ENCODE assay signal across 1 cellular context in the genomic region with DNA sequence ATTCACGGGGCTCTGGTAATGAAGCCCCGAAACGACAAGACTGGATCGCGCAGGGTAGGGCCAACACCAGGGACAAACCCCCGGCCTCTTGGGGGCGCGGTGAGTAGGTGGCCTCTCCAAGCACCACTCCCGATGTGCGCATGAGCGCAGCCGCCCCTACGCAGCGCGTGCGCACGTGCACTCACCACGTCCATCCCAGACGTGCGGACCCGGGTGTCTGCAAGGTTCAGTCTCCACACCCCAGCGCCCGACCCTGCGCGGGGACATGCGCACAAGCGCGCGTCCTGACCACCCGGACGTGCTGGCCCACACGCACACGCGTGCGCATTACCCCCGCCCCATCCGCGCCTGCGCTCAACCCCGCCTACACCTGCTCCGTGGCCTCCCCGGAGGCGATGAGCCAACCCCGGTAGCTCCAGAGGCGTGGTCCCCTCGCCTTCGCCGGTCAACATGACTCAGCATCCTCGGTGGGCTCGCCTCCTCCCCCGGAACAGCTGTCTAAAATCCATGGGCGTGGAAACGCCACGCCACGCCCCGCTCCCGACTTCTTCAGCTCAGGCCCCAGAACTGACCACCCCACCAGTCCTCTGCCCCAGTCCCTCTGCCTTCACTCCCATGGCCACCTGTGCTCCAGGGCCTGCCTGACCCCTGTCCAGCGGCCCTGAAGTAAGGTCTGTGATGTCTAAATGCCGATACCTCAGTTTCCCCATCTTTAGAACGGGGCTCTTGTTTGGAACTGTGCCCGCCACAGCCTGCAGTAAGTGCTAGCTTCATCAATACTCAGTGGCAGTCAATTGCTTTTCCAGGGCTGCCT.
A peak's percentile ranks its signal among the peaks of the same experiment; 100 is the strongest.
TF ChIP-seq lines count a peak whose summit lies in the region.

No MANE protein-coding gene starts in this region.

TF ChIP-seq in GM12878, 131 proteins besides CTCF, POLR2A, EP300 and RAD21 (continued from another document and continues in another):
- TF ChIP-seq, protein P1, sequence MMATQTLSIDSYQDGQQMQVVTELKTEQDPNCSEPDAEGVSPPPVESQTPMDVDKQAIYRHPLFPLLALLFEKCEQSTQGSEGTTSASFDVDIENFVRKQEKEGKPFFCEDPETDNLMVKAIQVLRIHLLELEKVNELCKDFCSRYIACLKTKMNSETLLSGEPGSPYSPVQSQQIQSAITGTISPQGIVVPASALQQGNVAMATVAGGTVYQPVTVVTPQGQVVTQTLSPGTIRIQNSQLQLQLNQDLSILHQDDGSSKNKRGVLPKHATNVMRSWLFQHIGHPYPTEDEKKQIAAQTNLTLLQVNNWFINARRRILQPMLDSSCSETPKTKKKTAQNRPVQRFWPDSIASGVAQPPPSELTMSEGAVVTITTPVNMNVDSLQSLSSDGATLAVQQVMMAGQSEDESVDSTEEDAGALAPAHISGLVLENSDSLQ (IDR thresholded peaks at IDR 0.05) = peak; percentile 73
- TF ChIP-seq, protein P2, sequence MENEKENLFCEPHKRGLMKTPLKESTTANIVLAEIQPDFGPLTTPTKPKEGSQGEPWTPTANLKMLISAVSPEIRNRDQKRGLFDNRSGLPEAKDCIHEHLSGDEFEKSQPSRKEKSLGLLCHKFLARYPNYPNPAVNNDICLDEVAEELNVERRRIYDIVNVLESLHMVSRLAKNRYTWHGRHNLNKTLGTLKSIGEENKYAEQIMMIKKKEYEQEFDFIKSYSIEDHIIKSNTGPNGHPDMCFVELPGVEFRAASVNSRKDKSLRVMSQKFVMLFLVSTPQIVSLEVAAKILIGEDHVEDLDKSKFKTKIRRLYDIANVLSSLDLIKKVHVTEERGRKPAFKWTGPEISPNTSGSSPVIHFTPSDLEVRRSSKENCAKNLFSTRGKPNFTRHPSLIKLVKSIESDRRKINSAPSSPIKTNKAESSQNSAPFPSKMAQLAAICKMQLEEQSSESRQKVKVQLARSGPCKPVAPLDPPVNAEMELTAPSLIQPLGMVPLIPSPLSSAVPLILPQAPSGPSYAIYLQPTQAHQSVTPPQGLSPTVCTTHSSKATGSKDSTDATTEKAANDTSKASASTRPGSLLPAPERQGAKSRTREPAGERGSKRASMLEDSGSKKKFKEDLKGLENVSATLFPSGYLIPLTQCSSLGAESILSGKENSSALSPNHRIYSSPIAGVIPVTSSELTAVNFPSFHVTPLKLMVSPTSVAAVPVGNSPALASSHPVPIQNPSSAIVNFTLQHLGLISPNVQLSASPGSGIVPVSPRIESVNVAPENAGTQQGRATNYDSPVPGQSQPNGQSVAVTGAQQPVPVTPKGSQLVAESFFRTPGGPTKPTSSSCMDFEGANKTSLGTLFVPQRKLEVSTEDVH (IDR thresholded peaks at IDR 0.05; ENCODE audit: low read depth, partially characterized antibody) = no peak
- TF ChIP-seq, protein P3, sequence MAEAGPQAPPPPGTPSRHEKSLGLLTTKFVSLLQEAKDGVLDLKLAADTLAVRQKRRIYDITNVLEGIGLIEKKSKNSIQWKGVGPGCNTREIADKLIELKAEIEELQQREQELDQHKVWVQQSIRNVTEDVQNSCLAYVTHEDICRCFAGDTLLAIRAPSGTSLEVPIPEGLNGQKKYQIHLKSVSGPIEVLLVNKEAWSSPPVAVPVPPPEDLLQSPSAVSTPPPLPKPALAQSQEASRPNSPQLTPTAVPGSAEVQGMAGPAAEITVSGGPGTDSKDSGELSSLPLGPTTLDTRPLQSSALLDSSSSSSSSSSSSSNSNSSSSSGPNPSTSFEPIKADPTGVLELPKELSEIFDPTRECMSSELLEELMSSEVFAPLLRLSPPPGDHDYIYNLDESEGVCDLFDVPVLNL (IDR thresholded peaks at IDR 0.05; ENCODE audit: low read depth, low read length) = no peak
- TF ChIP-seq CHD2 (IDR thresholded peaks at IDR 0.05; ENCODE audit: borderline replicate concordance, low read depth, low read length) (no peak), PML (IDR thresholded peaks at IDR 0.05; ENCODE audit: low read length) (no peak), ESRRA (IDR thresholded peaks at IDR 0.05; ENCODE audit: low read length) (no peak), NFXL1 (IDR thresholded peaks at IDR 0.05; ENCODE audit: borderline replicate concordance) (no peak), JUNB (IDR thresholded peaks at IDR 0.05) (no peak), RB1 (IDR thresholded peaks at IDR 0.05; ENCODE audit: borderline replicate concordance) (no peak), MTA3 (IDR thresholded peaks at IDR 0.05; ENCODE audit: borderline replicate concordance, low read length) (no peak), TCF12 (IDR thresholded peaks at IDR 0.05; ENCODE audit: low read depth, low read length) (no peak), NR2F1 (conservative IDR thresholded peaks at IDR 0.05) (peak; percentile 42), FOXK2 (IDR thresholded peaks at IDR 0.05) (peak; percentile 67; the same call in 1 of the 2 replicates), KAT2A (conservative IDR thresholded peaks at IDR 0.05; ENCODE audit: control insufficient read depth, low read depth, low read length) (no peak), ZNF384 (IDR thresholded peaks at IDR 0.05; ENCODE audit: borderline replicate concordance, low read depth, low read length) (no peak), SMARCA5 (IDR thresholded peaks at IDR 0.05) (peak; percentile 71; the same call in 1 of the 2 replicates), MTA2 (IDR thresholded peaks at IDR 0.05; ENCODE audit: low read depth) (peak; percentile 30; the same call in 1 of the 2 replicates), ZBED1 (IDR thresholded peaks at IDR 0.05; ENCODE audit: borderline replicate concordance) (no peak), SUPT20H (IDR thresholded peaks at IDR 0.05; ENCODE audit: borderline replicate concordance, control insufficient read depth, low read depth, low read length) (no peak), RBBP5 (conservative IDR thresholded peaks at IDR 0.05) (no peak), YBX1 (IDR thresholded peaks at IDR 0.05) (no peak), IKZF2 (IDR thresholded peaks at IDR 0.05) (peak; percentile 24 to 49; a peak in 2 of 4 replicates), IKZF1 (conservative IDR thresholded peaks at IDR 0.05) (peak; percentile 100), SREBF1 (IDR thresholded peaks at IDR 0.05; ENCODE audit: low read length) (no peak)
- TF ChIP-seq, protein P4, sequence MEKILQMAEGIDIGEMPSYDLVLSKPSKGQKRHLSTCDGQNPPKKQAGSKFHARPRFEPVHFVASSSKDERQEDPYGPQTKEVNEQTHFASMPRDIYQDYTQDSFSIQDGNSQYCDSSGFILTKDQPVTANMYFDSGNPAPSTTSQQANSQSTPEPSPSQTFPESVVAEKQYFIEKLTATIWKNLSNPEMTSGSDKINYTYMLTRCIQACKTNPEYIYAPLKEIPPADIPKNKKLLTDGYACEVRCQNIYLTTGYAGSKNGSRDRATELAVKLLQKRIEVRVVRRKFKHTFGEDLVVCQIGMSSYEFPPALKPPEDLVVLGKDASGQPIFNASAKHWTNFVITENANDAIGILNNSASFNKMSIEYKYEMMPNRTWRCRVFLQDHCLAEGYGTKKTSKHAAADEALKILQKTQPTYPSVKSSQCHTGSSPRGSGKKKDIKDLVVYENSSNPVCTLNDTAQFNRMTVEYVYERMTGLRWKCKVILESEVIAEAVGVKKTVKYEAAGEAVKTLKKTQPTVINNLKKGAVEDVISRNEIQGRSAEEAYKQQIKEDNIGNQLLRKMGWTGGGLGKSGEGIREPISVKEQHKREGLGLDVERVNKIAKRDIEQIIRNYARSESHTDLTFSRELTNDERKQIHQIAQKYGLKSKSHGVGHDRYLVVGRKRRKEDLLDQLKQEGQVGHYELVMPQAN (conservative IDR thresholded peaks at IDR 0.05) = peak; percentile 51; the same call in 1 of the 2 replicates
- TF ChIP-seq, protein P5, sequence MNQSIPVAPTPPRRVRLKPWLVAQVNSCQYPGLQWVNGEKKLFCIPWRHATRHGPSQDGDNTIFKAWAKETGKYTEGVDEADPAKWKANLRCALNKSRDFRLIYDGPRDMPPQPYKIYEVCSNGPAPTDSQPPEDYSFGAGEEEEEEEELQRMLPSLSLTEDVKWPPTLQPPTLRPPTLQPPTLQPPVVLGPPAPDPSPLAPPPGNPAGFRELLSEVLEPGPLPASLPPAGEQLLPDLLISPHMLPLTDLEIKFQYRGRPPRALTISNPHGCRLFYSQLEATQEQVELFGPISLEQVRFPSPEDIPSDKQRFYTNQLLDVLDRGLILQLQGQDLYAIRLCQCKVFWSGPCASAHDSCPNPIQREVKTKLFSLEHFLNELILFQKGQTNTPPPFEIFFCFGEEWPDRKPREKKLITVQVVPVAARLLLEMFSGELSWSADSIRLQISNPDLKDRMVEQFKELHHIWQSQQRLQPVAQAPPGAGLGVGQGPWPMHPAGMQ (IDR thresholded peaks at IDR 0.05; ENCODE audit: borderline replicate concordance) = no peak
- TF ChIP-seq, protein P6, sequence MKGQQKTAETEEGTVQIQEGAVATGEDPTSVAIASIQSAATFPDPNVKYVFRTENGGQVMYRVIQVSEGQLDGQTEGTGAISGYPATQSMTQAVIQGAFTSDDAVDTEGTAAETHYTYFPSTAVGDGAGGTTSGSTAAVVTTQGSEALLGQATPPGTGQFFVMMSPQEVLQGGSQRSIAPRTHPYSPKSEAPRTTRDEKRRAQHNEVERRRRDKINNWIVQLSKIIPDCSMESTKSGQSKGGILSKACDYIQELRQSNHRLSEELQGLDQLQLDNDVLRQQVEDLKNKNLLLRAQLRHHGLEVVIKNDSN (IDR thresholded peaks at IDR 0.05; ENCODE audit: borderline replicate concordance, extremely low read length, insufficient read depth, low read depth, low read length) = peak; percentile 53
- TF ChIP-seq, protein P7, sequence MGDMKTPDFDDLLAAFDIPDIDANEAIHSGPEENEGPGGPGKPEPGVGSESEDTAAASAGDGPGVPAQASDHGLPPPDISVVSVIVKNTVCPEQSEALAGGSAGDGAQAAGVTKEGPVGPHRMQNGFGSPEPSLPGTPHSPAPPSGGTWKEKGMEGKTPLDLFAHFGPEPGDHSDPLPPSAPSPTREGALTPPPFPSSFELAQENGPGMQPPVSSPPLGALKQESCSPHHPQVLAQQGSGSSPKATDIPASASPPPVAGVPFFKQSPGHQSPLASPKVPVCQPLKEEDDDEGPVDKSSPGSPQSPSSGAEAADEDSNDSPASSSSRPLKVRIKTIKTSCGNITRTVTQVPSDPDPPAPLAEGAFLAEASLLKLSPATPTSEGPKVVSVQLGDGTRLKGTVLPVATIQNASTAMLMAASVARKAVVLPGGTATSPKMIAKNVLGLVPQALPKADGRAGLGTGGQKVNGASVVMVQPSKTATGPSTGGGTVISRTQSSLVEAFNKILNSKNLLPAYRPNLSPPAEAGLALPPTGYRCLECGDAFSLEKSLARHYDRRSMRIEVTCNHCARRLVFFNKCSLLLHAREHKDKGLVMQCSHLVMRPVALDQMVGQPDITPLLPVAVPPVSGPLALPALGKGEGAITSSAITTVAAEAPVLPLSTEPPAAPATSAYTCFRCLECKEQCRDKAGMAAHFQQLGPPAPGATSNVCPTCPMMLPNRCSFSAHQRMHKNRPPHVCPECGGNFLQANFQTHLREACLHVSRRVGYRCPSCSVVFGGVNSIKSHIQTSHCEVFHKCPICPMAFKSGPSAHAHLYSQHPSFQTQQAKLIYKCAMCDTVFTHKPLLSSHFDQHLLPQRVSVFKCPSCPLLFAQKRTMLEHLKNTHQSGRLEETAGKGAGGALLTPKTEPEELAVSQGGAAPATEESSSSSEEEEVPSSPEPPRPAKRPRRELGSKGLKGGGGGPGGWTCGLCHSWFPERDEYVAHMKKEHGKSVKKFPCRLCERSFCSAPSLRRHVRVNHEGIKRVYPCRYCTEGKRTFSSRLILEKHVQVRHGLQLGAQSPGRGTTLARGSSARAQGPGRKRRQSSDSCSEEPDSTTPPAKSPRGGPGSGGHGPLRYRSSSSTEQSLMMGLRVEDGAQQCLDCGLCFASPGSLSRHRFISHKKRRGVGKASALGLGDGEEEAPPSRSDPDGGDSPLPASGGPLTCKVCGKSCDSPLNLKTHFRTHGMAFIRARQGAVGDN (IDR thresholded peaks at IDR 0.05) = peak; percentile 98
- TF ChIP-seq, protein P8, sequence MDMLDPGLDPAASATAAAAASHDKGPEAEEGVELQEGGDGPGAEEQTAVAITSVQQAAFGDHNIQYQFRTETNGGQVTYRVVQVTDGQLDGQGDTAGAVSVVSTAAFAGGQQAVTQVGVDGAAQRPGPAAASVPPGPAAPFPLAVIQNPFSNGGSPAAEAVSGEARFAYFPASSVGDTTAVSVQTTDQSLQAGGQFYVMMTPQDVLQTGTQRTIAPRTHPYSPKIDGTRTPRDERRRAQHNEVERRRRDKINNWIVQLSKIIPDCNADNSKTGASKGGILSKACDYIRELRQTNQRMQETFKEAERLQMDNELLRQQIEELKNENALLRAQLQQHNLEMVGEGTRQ (IDR thresholded peaks at IDR 0.05; ENCODE audit: borderline replicate concordance, low read depth, low read length) = no peak; the same call in 1 of the 2 replicates
- TF ChIP-seq, protein P9, sequence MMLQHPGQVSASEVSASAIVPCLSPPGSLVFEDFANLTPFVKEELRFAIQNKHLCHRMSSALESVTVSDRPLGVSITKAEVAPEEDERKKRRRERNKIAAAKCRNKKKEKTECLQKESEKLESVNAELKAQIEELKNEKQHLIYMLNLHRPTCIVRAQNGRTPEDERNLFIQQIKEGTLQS (IDR thresholded peaks at IDR 0.05; ENCODE audit: borderline replicate concordance, extremely low read depth, low read depth, low read length) = no peak
- TF ChIP-seq, protein P10, sequence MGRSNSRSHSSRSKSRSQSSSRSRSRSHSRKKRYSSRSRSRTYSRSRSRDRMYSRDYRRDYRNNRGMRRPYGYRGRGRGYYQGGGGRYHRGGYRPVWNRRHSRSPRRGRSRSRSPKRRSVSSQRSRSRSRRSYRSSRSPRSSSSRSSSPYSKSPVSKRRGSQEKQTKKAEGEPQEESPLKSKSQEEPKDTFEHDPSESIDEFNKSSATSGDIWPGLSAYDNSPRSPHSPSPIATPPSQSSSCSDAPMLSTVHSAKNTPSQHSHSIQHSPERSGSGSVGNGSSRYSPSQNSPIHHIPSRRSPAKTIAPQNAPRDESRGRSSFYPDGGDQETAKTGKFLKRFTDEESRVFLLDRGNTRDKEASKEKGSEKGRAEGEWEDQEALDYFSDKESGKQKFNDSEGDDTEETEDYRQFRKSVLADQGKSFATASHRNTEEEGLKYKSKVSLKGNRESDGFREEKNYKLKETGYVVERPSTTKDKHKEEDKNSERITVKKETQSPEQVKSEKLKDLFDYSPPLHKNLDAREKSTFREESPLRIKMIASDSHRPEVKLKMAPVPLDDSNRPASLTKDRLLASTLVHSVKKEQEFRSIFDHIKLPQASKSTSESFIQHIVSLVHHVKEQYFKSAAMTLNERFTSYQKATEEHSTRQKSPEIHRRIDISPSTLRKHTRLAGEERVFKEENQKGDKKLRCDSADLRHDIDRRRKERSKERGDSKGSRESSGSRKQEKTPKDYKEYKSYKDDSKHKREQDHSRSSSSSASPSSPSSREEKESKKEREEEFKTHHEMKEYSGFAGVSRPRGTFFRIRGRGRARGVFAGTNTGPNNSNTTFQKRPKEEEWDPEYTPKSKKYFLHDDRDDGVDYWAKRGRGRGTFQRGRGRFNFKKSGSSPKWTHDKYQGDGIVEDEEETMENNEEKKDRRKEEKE (IDR thresholded peaks at IDR 0.05) = no peak
- TF ChIP-seq, protein P11, sequence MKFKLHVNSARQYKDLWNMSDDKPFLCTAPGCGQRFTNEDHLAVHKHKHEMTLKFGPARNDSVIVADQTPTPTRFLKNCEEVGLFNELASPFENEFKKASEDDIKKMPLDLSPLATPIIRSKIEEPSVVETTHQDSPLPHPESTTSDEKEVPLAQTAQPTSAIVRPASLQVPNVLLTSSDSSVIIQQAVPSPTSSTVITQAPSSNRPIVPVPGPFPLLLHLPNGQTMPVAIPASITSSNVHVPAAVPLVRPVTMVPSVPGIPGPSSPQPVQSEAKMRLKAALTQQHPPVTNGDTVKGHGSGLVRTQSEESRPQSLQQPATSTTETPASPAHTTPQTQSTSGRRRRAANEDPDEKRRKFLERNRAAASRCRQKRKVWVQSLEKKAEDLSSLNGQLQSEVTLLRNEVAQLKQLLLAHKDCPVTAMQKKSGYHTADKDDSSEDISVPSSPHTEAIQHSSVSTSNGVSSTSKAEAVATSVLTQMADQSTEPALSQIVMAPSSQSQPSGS (IDR thresholded peaks at IDR 0.05; ENCODE audit: low read length) = no peak
